In the genomic region with DNA sequence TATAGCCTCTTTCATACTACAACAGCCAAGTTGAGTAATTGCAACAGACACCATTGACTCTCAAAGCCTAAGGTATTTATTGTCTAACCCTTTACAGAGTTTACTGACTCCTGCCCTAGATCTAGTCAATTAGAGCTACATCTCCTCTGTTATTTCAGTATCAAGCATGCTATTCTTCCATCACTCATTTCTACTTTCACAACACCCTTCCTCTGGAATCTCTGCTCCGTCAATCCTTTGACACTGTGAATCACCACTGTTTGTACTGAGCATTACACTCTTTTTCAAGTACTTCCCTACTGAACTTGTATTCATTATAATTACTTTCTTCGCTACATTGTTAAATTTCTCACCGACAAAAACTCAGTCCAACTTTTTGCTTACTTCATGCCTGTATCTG, we compare ENCODE assay signal across 2 cellular contexts.
TF ChIP-seq lines count a peak whose summit lies in the region.

No MANE protein-coding gene starts in this region.

TF ChIP-seq in GM12878, 131 proteins besides CTCF, POLR2A, EP300 and RAD21:
- TF ChIP-seq EZH2 (IDR thresholded peaks at IDR 0.05; ENCODE audit: borderline replicate concordance, control insufficient read depth, low read depth, low read length), result no peak
- TF ChIP-seq, protein P1, sequence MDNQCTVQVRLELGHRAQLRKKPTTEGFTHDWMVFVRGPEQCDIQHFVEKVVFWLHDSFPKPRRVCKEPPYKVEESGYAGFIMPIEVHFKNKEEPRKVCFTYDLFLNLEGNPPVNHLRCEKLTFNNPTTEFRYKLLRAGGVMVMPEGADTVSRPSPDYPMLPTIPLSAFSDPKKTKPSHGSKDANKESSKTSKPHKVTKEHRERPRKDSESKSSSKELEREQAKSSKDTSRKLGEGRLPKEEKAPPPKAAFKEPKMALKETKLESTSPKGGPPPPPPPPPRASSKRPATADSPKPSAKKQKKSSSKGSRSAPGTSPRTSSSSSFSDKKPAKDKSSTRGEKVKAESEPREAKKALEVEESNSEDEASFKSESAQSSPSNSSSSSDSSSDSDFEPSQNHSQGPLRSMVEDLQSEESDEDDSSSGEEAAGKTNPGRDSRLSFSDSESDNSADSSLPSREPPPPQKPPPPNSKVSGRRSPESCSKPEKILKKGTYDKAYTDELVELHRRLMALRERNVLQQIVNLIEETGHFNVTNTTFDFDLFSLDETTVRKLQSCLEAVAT (IDR thresholded peaks at IDR 0.05), result no peak
- TF ChIP-seq, protein P2, sequence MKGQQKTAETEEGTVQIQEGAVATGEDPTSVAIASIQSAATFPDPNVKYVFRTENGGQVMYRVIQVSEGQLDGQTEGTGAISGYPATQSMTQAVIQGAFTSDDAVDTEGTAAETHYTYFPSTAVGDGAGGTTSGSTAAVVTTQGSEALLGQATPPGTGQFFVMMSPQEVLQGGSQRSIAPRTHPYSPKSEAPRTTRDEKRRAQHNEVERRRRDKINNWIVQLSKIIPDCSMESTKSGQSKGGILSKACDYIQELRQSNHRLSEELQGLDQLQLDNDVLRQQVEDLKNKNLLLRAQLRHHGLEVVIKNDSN (IDR thresholded peaks at IDR 0.05; ENCODE audit: borderline replicate concordance, extremely low read length, insufficient read depth, low read depth, low read length), result no peak
- TF ChIP-seq FOXK2 (IDR thresholded peaks at IDR 0.05), result no peak
- TF ChIP-seq FOXM1 (IDR thresholded peaks at IDR 0.05; ENCODE audit: low read depth, low read length), result no peak
- no peak for TF ChIP-seq RELA (IDR thresholded peaks at IDR 0.05; ENCODE audit: borderline replicate concordance, partially characterized antibody)
- TF ChIP-seq, protein P3, sequence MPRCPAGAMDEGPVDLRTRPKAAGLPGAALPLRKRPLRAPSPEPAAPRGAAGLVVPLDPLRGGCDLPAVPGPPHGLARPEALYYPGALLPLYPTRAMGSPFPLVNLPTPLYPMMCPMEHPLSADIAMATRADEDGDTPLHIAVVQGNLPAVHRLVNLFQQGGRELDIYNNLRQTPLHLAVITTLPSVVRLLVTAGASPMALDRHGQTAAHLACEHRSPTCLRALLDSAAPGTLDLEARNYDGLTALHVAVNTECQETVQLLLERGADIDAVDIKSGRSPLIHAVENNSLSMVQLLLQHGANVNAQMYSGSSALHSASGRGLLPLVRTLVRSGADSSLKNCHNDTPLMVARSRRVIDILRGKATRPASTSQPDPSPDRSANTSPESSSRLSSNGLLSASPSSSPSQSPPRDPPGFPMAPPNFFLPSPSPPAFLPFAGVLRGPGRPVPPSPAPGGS (IDR thresholded peaks at IDR 0.05; ENCODE audit: borderline replicate concordance, insufficient read depth, low read depth, low read length, poor library complexity, severe bottlenecking), result no peak
- TF ChIP-seq YY1 (IDR thresholded peaks at IDR 0.05; ENCODE audit: low read depth, low read length), result no peak
- no peak for TF ChIP-seq LARP7 (IDR thresholded peaks at IDR 0.05)
- no peak for TF ChIP-seq SREBF2 (IDR thresholded peaks at IDR 0.05; ENCODE audit: low read length)
- TF ChIP-seq SREBF1 (IDR thresholded peaks at IDR 0.05; ENCODE audit: low read length), result no peak
- TF ChIP-seq, protein P4, sequence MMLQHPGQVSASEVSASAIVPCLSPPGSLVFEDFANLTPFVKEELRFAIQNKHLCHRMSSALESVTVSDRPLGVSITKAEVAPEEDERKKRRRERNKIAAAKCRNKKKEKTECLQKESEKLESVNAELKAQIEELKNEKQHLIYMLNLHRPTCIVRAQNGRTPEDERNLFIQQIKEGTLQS (IDR thresholded peaks at IDR 0.05; ENCODE audit: borderline replicate concordance, extremely low read depth, low read depth, low read length), result no peak
- no peak for TF ChIP-seq JUNB (IDR thresholded peaks at IDR 0.05)
- TF ChIP-seq ATF7 (IDR thresholded peaks at IDR 0.05; ENCODE audit: low read depth), result no peak
- TF ChIP-seq NR2C2 (IDR thresholded peaks at IDR 0.05; ENCODE audit: borderline replicate concordance, control insufficient read depth, insufficient read length, low read depth), result no peak
- no peak for TF ChIP-seq HCFC1 (IDR thresholded peaks at IDR 0.05; ENCODE audit: low read length)

TF ChIP-seq in HepG2, 621 proteins besides CTCF, POLR2A, EP300 and RAD21:
- TF ChIP-seq MAFF (IDR thresholded peaks at IDR 0.05; ENCODE audit: low read depth, low read length) (no peak), YY1 (IDR thresholded peaks at IDR 0.05; ENCODE audit: insufficient read depth, insufficient replicate concordance, low read depth, low read length) (no peak), SRSF1 (optimal IDR thresholded peaks at IDR 0.05; ENCODE audit: low read depth, low read length) (no peak), IKZF1 (IDR thresholded peaks at IDR 0.05) (no peak), KMT2A (CRISPR knock-in tag; IDR thresholded peaks at IDR 0.05) (no peak), NCOR1 (IDR thresholded peaks at IDR 0.05; ENCODE audit: borderline replicate concordance, low read length) (no peak), EZH2 (conservative IDR thresholded peaks at IDR 0.05; ENCODE audit: low read depth, low read length) (no peak), RXRA (CRISPR knock-in tag; IDR thresholded peaks at IDR 0.05) (no peak), RFX3 (CRISPR knock-in tag; IDR thresholded peaks at IDR 0.05) (no peak), ZNF441 (CRISPR knock-in tag; IDR thresholded peaks at IDR 0.05; ENCODE audit: borderline replicate concordance) (no peak), ZNF251 (CRISPR knock-in tag; IDR thresholded peaks at IDR 0.05) (no peak), ZNF746 (CRISPR knock-in tag; IDR thresholded peaks at IDR 0.05) (no peak)
- TF ChIP-seq, protein P5, sequence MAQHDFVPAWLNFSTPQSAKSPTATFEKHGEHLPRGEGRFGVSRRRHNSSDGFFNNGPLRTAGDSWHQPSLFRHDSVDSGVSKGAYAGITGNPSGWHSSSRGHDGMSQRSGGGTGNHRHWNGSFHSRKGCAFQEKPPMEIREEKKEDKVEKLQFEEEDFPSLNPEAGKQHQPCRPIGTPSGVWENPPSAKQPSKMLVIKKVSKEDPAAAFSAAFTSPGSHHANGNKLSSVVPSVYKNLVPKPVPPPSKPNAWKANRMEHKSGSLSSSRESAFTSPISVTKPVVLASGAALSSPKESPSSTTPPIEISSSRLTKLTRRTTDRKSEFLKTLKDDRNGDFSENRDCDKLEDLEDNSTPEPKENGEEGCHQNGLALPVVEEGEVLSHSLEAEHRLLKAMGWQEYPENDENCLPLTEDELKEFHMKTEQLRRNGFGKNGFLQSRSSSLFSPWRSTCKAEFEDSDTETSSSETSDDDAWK (CRISPR knock-in tag; IDR thresholded peaks at IDR 0.05), result no peak
- TF ChIP-seq, protein P6, sequence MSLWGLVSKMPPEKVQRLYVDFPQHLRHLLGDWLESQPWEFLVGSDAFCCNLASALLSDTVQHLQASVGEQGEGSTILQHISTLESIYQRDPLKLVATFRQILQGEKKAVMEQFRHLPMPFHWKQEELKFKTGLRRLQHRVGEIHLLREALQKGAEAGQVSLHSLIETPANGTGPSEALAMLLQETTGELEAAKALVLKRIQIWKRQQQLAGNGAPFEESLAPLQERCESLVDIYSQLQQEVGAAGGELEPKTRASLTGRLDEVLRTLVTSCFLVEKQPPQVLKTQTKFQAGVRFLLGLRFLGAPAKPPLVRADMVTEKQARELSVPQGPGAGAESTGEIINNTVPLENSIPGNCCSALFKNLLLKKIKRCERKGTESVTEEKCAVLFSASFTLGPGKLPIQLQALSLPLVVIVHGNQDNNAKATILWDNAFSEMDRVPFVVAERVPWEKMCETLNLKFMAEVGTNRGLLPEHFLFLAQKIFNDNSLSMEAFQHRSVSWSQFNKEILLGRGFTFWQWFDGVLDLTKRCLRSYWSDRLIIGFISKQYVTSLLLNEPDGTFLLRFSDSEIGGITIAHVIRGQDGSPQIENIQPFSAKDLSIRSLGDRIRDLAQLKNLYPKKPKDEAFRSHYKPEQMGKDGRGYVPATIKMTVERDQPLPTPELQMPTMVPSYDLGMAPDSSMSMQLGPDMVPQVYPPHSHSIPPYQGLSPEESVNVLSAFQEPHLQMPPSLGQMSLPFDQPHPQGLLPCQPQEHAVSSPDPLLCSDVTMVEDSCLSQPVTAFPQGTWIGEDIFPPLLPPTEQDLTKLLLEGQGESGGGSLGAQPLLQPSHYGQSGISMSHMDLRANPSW (CRISPR knock-in tag; IDR thresholded peaks at IDR 0.05; ENCODE audit: borderline replicate concordance), result no peak
- TF ChIP-seq, protein P7, sequence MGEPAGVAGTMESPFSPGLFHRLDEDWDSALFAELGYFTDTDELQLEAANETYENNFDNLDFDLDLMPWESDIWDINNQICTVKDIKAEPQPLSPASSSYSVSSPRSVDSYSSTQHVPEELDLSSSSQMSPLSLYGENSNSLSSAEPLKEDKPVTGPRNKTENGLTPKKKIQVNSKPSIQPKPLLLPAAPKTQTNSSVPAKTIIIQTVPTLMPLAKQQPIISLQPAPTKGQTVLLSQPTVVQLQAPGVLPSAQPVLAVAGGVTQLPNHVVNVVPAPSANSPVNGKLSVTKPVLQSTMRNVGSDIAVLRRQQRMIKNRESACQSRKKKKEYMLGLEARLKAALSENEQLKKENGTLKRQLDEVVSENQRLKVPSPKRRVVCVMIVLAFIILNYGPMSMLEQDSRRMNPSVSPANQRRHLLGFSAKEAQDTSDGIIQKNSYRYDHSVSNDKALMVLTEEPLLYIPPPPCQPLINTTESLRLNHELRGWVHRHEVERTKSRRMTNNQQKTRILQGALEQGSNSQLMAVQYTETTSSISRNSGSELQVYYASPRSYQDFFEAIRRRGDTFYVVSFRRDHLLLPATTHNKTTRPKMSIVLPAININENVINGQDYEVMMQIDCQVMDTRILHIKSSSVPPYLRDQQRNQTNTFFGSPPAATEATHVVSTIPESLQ (CRISPR knock-in tag; conservative IDR thresholded peaks at IDR 0.05), result no peak
TF ChIP-seq in HepG2: peak in this region for 0.
